21 cellular contexts compared by ENCODE assay signal in the genomic region with DNA sequence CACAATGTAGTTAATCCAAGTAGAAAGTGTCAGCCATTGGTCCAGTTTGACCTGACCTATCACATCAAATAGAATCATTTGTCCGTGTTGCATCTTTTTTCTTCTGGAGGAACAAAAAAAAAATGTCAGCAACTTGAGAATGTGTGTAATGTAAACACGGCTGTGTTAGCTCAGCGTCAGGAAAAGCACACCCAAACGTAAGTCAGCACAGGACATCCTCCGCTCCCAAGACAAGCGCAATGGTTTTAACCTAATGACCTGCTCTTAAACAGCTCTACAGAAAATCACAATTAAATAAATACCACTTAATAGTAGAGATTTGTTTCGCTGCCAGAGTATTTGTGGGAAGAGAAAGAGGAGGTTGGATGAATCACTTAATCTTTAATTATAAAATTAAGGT. TPM values are rescaled to one million over a fixed set of nuclear protein-coding genes. Genes with fewer than 3 reads are reported as not detected.
A peak's percentile ranks its signal among the peaks of the same experiment; 100 is the strongest.
DNase-seq lines count a peak whose midpoint lies in the region; FAIRE-seq and TF ChIP-seq lines count a peak whose summit lies in the region.
"Had no signal": no experiment of that assay in that cellular context is flagged by ENCODE, and none has a peak within 500 bp of the region (broad histone marks: within the 10 kb centered on the region; RNA-seq: fewer than 3 reads in every experiment).

No MANE protein-coding gene starts in this region.

- H4K20me1 ChIP-seq in astrocyte (ENCODE audit: insufficient read depth, low read length), result no peaks in the 10 kb centered on the region
- no peaks in the 10 kb centered on the region for H4K20me1 ChIP-seq in fibroblast of lung (ENCODE audit: control insufficient read depth, extremely low read depth, insufficient read depth, low read length)

- H3K27me3 ChIP-seq in astrocyte (ENCODE audit: insufficient read depth, low read length) (no peaks in the 10 kb centered on the region), fibroblast of lung (ENCODE audit: control insufficient read depth, insufficient read depth, low read length) (no peaks in the 10 kb centered on the region)

- H3K4me1 ChIP-seq in astrocyte (ENCODE audit: insufficient read depth, low read length), result no peaks in the 10 kb centered on the region
- H3K4me1 ChIP-seq in fibroblast of lung (ENCODE audit: control insufficient read depth, extremely low read depth, insufficient read depth, low read length), result no peaks in the 10 kb centered on the region

- H3K4me1 Mint-ChIP-seq in astrocyte (ENCODE audit: low read depth, unreplicated experiment) (no peaks in the 10 kb centered on the region), HFFc6 (ENCODE audit: low read depth) (no peaks in the 10 kb centered on the region)
- H3K4me1 Mint-ChIP-seq: CD4-positive, alpha-beta memory T cell; IgD-negative memory B cell had no signal

- H3K4me3 Mint-ChIP-seq in astrocyte (ENCODE audit: unreplicated experiment) (no peak overlapping the region), HFFc6 (no peak overlapping the region)
- H3K4me3 Mint-ChIP-seq: CD4-positive, alpha-beta memory T cell; GM23338; IgD-negative memory B cell had no signal

- H3K27ac Mint-ChIP-seq in astrocyte (ENCODE audit: unreplicated experiment) (no peak overlapping the region), HFFc6 (no peak overlapping the region)
- H3K27ac Mint-ChIP-seq: CD4-positive, alpha-beta memory T cell; GM23338 had no signal

- DNase-seq in NCI-H510A treated with DMSO at 0.1 percent for 48 hours (lab: John Stamatoyannopoulos, UW), result peak; percentile 22
- DNase-seq in NCI-H510A (lab: John Stamatoyannopoulos, UW), result no peak
- DNase-seq in astrocyte (ENCODE audit: low read depth), result peak; percentile 12
- peak; percentile 16 to 85 for DNase-seq in fibroblast of lung (ENCODE audit: low read depth in 2 of 2)
- DNase-seq in non-pigmented ciliary epithelial cell (ENCODE audit: low read depth), result peak; percentile 5
- no peak for DNase-seq in NAMALWA (ENCODE audit: low spot score)
- DNase-seq in SKM-1 (lab: John Stamatoyannopoulos, UW; ENCODE audit: unreplicated experiment), result no peak
- DNase-seq in HFFc6, result no peak
- DNase-seq: 8988T; CD4-positive, alpha-beta memory T cell; GF-D8; Kasumi-1; NCI-H1105 treated with DMSO at 0.1 percent for 48 hours; NCI-H187; NCI-H82; PC-9 had no signal

- no peak overlapping the region for H3K4me3 ChIP-seq in astrocyte (ENCODE audit: insufficient read depth, low read depth, low read length)
- H3K4me3 ChIP-seq in fibroblast of lung (replicated peaks in 1 of 4; ENCODE audit: control extremely low read depth in 1 of 4, insufficient read depth in 1 of 4, low read depth in 3 of 4, low read length in 4 of 4), result no peak overlapping the region
- H3K4me3 ChIP-seq: GM23338, PC-9, SK-N-MC had no signal

- H3K9me3 Mint-ChIP-seq in astrocyte (ENCODE audit: unreplicated experiment), result no peaks in the 10 kb centered on the region
- no peaks in the 10 kb centered on the region for H3K9me3 Mint-ChIP-seq in HFFc6
- H3K9me3 Mint-ChIP-seq: GM23338, IgD-negative memory B cell had no signal

- H3K36me3 Mint-ChIP-seq in astrocyte (ENCODE audit: low read depth, unreplicated experiment), result no peaks in the 10 kb centered on the region
- H3K36me3 Mint-ChIP-seq in HFFc6 (ENCODE audit: low read depth), result no peaks in the 10 kb centered on the region; the same call in none of the 2 replicates
- H3K36me3 Mint-ChIP-seq: CD4-positive, alpha-beta memory T cell had no signal

- H3K4me2 ChIP-seq in astrocyte (ENCODE audit: low read length) (no peak overlapping the region), fibroblast of lung (ENCODE audit: extremely low read depth, insufficient read depth, low read length) (no peak overlapping the region)
- H3K4me2 ChIP-seq: GM23338, PC-9 had no signal

- TF ChIP-seq CTCF in astrocyte (IDR thresholded peaks at IDR 0.05; ENCODE audit: insufficient read depth, low read depth, low read length) (no peak), fibroblast of lung (conservative IDR thresholded peaks at IDR 0.05 in 1 of 2, IDR thresholded peaks at IDR 0.05 in 1 of 2; ENCODE audit: low read depth in 1 of 2, low read length in 2 of 2) (no peak), HFFc6 (IDR thresholded peaks at IDR 0.05) (no peak)

- FAIRE-seq in astrocyte (lab: Jason Lieb, UNC), result no peak
- FAIRE-seq: D721Med, GM12891 had no signal

- H3K79me2 ChIP-seq in astrocyte (ENCODE audit: insufficient read depth, low read length) (no peaks in the 10 kb centered on the region), fibroblast of lung (ENCODE audit: control insufficient read depth, insufficient read depth, low read length) (no peaks in the 10 kb centered on the region)

- H3K27me3 Mint-ChIP-seq in astrocyte (ENCODE audit: low read depth, unreplicated experiment), result no peaks in the 10 kb centered on the region
- peaks cover 2% of the 10 kb centered on the region; the same call in 1 of the 2 replicates for H3K27me3 Mint-ChIP-seq in HFFc6 (ENCODE audit: insufficient read depth)
- H3K27me3 Mint-ChIP-seq: CD4-positive, alpha-beta memory T cell; IgD-negative memory B cell had no signal

- no peaks in the 10 kb centered on the region for H3K36me3 ChIP-seq in astrocyte (ENCODE audit: insufficient read depth, low read length)
- H3K36me3 ChIP-seq in fibroblast of lung (ENCODE audit: control insufficient read depth, insufficient read depth, low read length), result no peaks in the 10 kb centered on the region

- H2AFZ ChIP-seq in astrocyte (ENCODE audit: low read depth, low read length) (no peak overlapping the region), fibroblast of lung (ENCODE audit: low read length) (no peak overlapping the region)
- H2AFZ ChIP-seq: GM23338, PC-9 had no signal

- H3K9ac ChIP-seq in astrocyte (ENCODE audit: low read length) (no peak overlapping the region), fibroblast of lung (ENCODE audit: insufficient read depth, low read length) (no peak overlapping the region)

- H3K27ac ChIP-seq in astrocyte (ENCODE audit: low read depth, low read length), result no peak overlapping the region
- H3K27ac ChIP-seq in fibroblast of lung (ENCODE audit: insufficient read depth, low read length), result no peak overlapping the region
- H3K27ac ChIP-seq: PC-9, SK-N-MC had no signal

- H3K9me3 ChIP-seq in astrocyte (ENCODE audit: insufficient read depth, low read depth, low read length) (no peaks in the 10 kb centered on the region), fibroblast of lung (ENCODE audit: control insufficient read depth, insufficient read depth, low read depth, low read length) (no peaks in the 10 kb centered on the region)

RNA-seq across cellular contexts. Expression of a gene that starts 59.4 kb away (rescaled TPM):
- total RNA-seq in astrocyte (0.31 and 1.0 TPM in 2 replicates), fibroblast of lung (13.4 and 17.7 TPM in 2 replicates)
- polyA plus RNA-seq in fibroblast of lung, result 11.3 and 14.7 TPM in 2 replicates
- polyA plus RNA-seq in fibroblast of lung (2012), result 17.2 and 25.8 TPM in 2 replicates
- 15.5 and 17.2 TPM in 2 replicates for polyA minus RNA-seq in fibroblast of lung (ENCODE audit: low replicate concordance)
- 10 to 100 TPM in 4 of 6 experiments, 1 to 10 TPM in 2; 5.4 to 11.9 (median 11.1) TPM for total RNA-seq in HFFc6 (2021; fragmentation: NEBNext Ultra II Directional; extraction: Animal tissue kit (Norgen Biotek cat#: 25700))
- total RNA-seq: CD4-positive, alpha-beta memory T cell had no signal
- polyA plus RNA-seq: CD4-positive, alpha-beta memory T cell; GM23338; IgD-negative memory B cell had no signal

Comparison
In these comparisons a context has a peak if more than half of its experiments do, and no peak if none do; other contexts are left out.
1. DNase-seq: peak in NCI-H510A treated with DMSO at 0.1 percent for 48 hours (single experiment), astrocyte (single experiment), fibroblast of lung (2 of 2) and non-pigmented ciliary epithelial cell (single experiment); none in NCI-H510A (single experiment), NAMALWA (single experiment), SKM-1 (single experiment) and HFFc6 (single experiment).